In genomic region chr1:165408518-165408917, GRCh38 we compare ENCODE assay signal across 8 cellular contexts. TPM values are rescaled to one million over a fixed set of nuclear protein-coding genes. Genes with fewer than 3 reads are reported as not detected.
DNase-seq lines count a peak whose midpoint lies in the region; ATAC-seq, FAIRE-seq and TF ChIP-seq lines count a peak whose summit lies in the region.

No MANE protein-coding gene starts in this region.

- H3K36me3 Mint-ChIP-seq in chondrocyte (ENCODE audit: low read depth): no peaks in the 10 kb centered on the region
- no peaks in the 10 kb centered on the region for H3K36me3 Mint-ChIP-seq in nephron progenitor cell (ENCODE audit: low read depth)

- H3K4me3 Mint-ChIP-seq in chondrocyte (ENCODE audit: unreplicated experiment): no peak overlapping the region
- no peak overlapping the region for H3K4me3 Mint-ChIP-seq in nephron progenitor cell

- FAIRE-seq in GM19239 (lab: Jason Lieb, UNC): peak; percentile 26

- DNase-seq in AG08396 (ENCODE audit: low spot score) (peak; percentile 44), GM19239 (ENCODE audit: insufficient read length, low spot score) (no peak), NCI-H2227 (lab: John Stamatoyannopoulos, UW; ENCODE audit: unreplicated experiment) (peak; percentile 73), chondrocyte (ENCODE audit: low spot score) (no peak), nephron progenitor cell (peak; percentile 27), T-helper 2 cell (no peak), activated T-cell treated with anti-CD3 and anti-CD28 coated beads for 4 hours (no peak)

- H3K9me3 Mint-ChIP-seq in chondrocyte (ENCODE audit: low read depth): no peaks in the 10 kb centered on the region
- no peaks in the 10 kb centered on the region for H3K9me3 Mint-ChIP-seq in nephron progenitor cell

- ATAC-seq in HG02840 (IDR thresholded peaks at IDR 0.05; ENCODE audit: low FRiP score, unreplicated experiment): no peak

- H3K27ac Mint-ChIP-seq in chondrocyte (ENCODE audit: unreplicated experiment) (no peak overlapping the region), nephron progenitor cell (no peak overlapping the region)

- H3K27me3 Mint-ChIP-seq in chondrocyte (ENCODE audit: low read depth) (peaks cover 50% of the 10 kb centered on the region), nephron progenitor cell (ENCODE audit: low read depth, poor library complexity) (peaks cover 20% of the 10 kb centered on the region)

- peak; percentile 47 for TF ChIP-seq CTCF in chondrocyte (IDR thresholded peaks at IDR 0.05)
- peak; percentile 50 for TF ChIP-seq CTCF in nephron progenitor cell (IDR thresholded peaks at IDR 0.05)

- H3K4me1 Mint-ChIP-seq in chondrocyte (ENCODE audit: low read depth) (no peaks in the 10 kb centered on the region), nephron progenitor cell (peaks cover 10% of the 10 kb centered on the region)

RNA-seq across cellular contexts. Expression of gene RXRG, which starts 36.4 kb away (rescaled TPM):
- total RNA-seq in chondrocyte: not detected in 3 replicates

RNA-seq across cellular contexts. Expression of gene LMX1A, which starts 52.0 kb away (rescaled TPM):
- not detected in 3 replicates for total RNA-seq in chondrocyte

Comparison
In these comparisons a context has a peak if more than half of its experiments do, and no peak if none do; other contexts are left out.
1. DNase-seq: peak in AG08396 (single experiment), NCI-H2227 (single experiment) and nephron progenitor cell (single experiment); none in GM19239 (single experiment), chondrocyte (single experiment), T-helper 2 cell (0 of 5) and activated T-cell treated with anti-CD3 and anti-CD28 coated beads for 4 hours (single experiment).